Comparison of ENCODE assay signal across 1 cellular context in the genomic region with DNA sequence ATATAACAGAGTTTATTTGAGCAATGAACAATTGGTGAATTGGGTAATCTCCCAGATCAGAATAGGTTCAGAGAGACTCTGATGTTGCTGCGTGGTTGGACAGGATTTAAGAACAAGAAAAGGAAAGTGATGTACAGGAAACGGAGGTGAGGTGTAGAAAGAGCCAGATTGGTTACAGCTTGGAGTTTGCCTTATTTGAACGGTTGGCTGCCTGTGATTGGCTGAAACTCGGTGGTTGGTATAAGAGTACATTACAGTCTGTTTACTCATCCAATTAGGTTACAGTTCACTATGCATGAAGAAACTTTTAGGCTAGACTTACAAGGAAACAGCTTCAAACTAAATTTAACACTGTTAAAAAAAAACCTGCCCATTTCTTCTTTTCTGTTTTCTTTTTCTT.
TF ChIP-seq lines count a peak whose summit lies in the region.

No MANE protein-coding gene starts in this region.

TF ChIP-seq in GM23338, 12 proteins besides CTCF, POLR2A, EP300 and RAD21 (continued from another document):
- TF ChIP-seq ZNF462 (CRISPR knock-in tag; IDR thresholded peaks at IDR 0.05), result no peak
- TF ChIP-seq EZH2phosphoT487 (IDR thresholded peaks at IDR 0.05; ENCODE audit: unreplicated experiment), result no peak
- TF ChIP-seq ZNF114 (CRISPR knock-in tag; IDR thresholded peaks at IDR 0.05), result no peak
- TF ChIP-seq POLR2AphosphoS5 (IDR thresholded peaks at IDR 0.05; ENCODE audit: low read depth), result no peak
- TF ChIP-seq NANOG (IDR thresholded peaks at IDR 0.05; ENCODE audit: borderline replicate concordance), result no peak
- no peak for TF ChIP-seq EZH2 (IDR thresholded peaks at IDR 0.05; ENCODE audit: low read depth, unreplicated experiment)
- no peak for TF ChIP-seq ETS1 (IDR thresholded peaks at IDR 0.05)
- TF ChIP-seq STAT1 (IDR thresholded peaks at IDR 0.05; ENCODE audit: unreplicated experiment), result no peak
